In the genomic region with DNA sequence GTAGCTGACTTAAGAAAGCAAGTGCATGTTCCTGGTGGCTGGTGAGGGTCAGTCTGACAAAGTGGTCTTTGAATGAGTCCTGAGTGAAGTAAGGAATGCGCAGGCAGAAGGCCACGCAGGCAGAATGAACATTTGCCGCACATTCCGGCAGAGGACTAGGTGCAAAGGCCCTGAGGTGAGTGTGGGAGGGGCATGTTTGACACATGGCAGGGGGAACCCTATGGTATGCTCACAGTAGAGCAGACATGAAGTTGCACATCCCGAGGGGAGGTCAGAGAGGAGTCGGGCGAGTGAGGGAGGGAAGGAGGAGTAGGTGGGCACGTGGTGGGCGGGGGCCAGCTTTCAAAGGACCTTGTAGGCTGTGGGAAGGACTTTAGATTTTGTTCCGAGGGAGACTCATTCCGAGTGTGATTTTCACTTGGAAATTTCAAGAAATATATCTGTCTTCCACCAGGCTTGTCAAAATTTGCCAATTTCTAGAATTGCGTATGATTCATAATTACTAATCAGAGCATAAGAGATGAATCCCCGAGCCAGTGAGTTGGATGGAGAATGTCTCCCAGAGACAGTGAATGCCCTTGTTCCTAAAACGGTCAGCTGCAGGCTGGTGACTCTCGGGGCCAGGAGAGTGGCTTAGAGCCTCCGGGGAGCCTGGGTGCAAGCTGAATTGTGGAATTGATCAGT, we compare ENCODE assay signal across 24 cellular contexts. TPM values are rescaled to one million over a fixed set of nuclear protein-coding genes. Genes with fewer than 3 reads are reported as not detected.
"Had no signal": no experiment of that assay in that cellular context is flagged by ENCODE, and none has a peak within 500 bp of the region (broad histone marks: within the 10 kb centered on the region; RNA-seq: fewer than 3 reads in every experiment).

No MANE protein-coding gene starts in this region.

- H3K4me3 ChIP-seq: gastrocnemius medialis, pancreas, tibial artery had no signal

- H3K9me3 Mint-ChIP-seq: activated B cell treated with CpG ODN at 0.5 μM for 24 hours; activated naive CD8-positive, alpha-beta T cell treated with anti-CD3 and anti-CD28 coated beads, Interleukin-2, amount 10 ng/mL, durations not matched to agents 7 days and 5 days; nephron; stimulated activated naive CD8-positive, alpha-beta T cell treated with anti-CD3 and anti-CD28 coated beads, Interleukin-15, Interleukin-2, amounts not matched to agents 100 ng/mL and 50 ng/mL, for 24 hours had no signal

- H3K27ac ChIP-seq: gastrocnemius medialis, pancreas, tibial artery had no signal

- DNase-seq: activated B cell treated with CpG ODN at 0.5 μM for 24 hours; activated CD4-positive, alpha-beta T cell treated with anti-CD3 and anti-CD28 coated beads for 36 hours; activated CD4-positive, alpha-beta T cell treated with anti-CD3 and anti-CD28 coated beads, Interleukin-2, amount 50 U/mL, for 48 hours; activated naive CD4-positive, alpha-beta T cell treated with Interleukin-2 at 50 U/mL for 16 hours; activated naive CD8-positive, alpha-beta T cell treated with anti-CD3 and anti-CD28 coated beads, Interleukin-2, amount 10 ng/mL, durations not matched to agents 7 days and 5 days; activated T-cell treated with anti-CD3 and anti-CD28 coated beads, Interleukin-2, amount 50 U/mL, for 48 hours; amniotic stem cell; gastrocnemius medialis; hippocampal formation; left ventricle myocardium superior; pancreas; right cardiac atrium; stimulated activated CD4-positive, alpha-beta T cell treated with anti-CD3 and anti-CD28 coated beads, Interleukin-1b, Interleukin-23, amount 100 ng/mL, for 48 hours; T1000; tibial artery had no signal

- ATAC-seq: activated CD4-positive, alpha-beta T cell treated with anti-CD3 and anti-CD28 coated beads for 36 hours; gastrocnemius medialis; left ventricle myocardium superior; pancreas; right cardiac atrium had no signal

- H3K27ac Mint-ChIP-seq: activated B cell treated with CpG ODN at 0.5 μM for 24 hours; activated CD4-positive, alpha-beta T cell treated with anti-CD3 and anti-CD28 coated beads for 36 hours; activated naive CD8-positive, alpha-beta T cell treated with anti-CD3 and anti-CD28 coated beads, Interleukin-2, amount 10 ng/mL, durations not matched to agents 7 days and 5 days; nephron; stimulated activated naive CD8-positive, alpha-beta T cell treated with anti-CD3 and anti-CD28 coated beads, Interleukin-15, Interleukin-2, amounts not matched to agents 100 ng/mL and 50 ng/mL, for 24 hours had no signal

- H3K27me3 ChIP-seq: gastrocnemius medialis, pancreas had no signal

- H3K4me3 Mint-ChIP-seq: activated B cell treated with CpG ODN at 0.5 μM for 24 hours; activated CD4-positive, alpha-beta T cell treated with anti-CD3 and anti-CD28 coated beads for 36 hours; activated naive CD8-positive, alpha-beta T cell treated with anti-CD3 and anti-CD28 coated beads, Interleukin-2, amount 10 ng/mL, durations not matched to agents 7 days and 5 days; nephron; stimulated activated naive CD8-positive, alpha-beta T cell treated with anti-CD3 and anti-CD28 coated beads, Interleukin-15, Interleukin-2, amounts not matched to agents 100 ng/mL and 50 ng/mL, for 24 hours had no signal

- H3K9me3 ChIP-seq: gastrocnemius medialis, pancreas, tibial artery had no signal

- H3K4me1 Mint-ChIP-seq: activated B cell treated with CpG ODN at 0.5 μM for 24 hours; activated CD4-positive, alpha-beta T cell treated with anti-CD3 and anti-CD28 coated beads for 36 hours; activated naive CD8-positive, alpha-beta T cell treated with anti-CD3 and anti-CD28 coated beads, Interleukin-2, amount 10 ng/mL, durations not matched to agents 7 days and 5 days; nephron had no signal

- H3K36me3 Mint-ChIP-seq: activated naive CD8-positive, alpha-beta T cell treated with anti-CD3 and anti-CD28 coated beads, Interleukin-2, amount 10 ng/mL, durations not matched to agents 7 days and 5 days had no signal

- H3K36me3 ChIP-seq: gastrocnemius medialis, pancreas, tibial artery had no signal

- H3K4me1 ChIP-seq: gastrocnemius medialis, pancreas, tibial artery had no signal

RNA-seq across cellular contexts. Expression of a gene that starts 40.3 kb away (rescaled TPM):
- total RNA-seq: activated B cell treated with CpG ODN at 0.5 μM for 24 hours; activated CD4-positive, alpha-beta T cell treated with anti-CD3 and anti-CD28 coated beads for 36 hours; activated naive CD8-positive, alpha-beta T cell treated with anti-CD3 and anti-CD28 coated beads, Interleukin-2, amount 10 ng/mL, durations not matched to agents 7 days and 5 days; cardiac septum; chondrocyte; epithelial cell of proximal tubule; gastrocnemius medialis; left ventricle myocardium superior; pancreas; pulmonary artery endothelial cell; right cardiac atrium; skeletal muscle tissue; T-helper 1 cell treated with Interleukin-12 subunit alpha and Interleukin-12 subunit beta and Interleukin-4 antibody, amounts not matched to agents 30 ng/mL and 1 ng/mL, for 36 hours; urinary bladder had no signal
- polyA plus RNA-seq: pancreas, right cardiac atrium, urinary bladder had no signal
